22 cellular contexts compared by ENCODE assay signal in genomic region chr6:121653624-121654008, GRCh38.
DNase-seq lines count a peak whose midpoint lies in the region; ATAC-seq and TF ChIP-seq lines count a peak whose summit lies in the region.
"Had no signal": no experiment of that assay in that cellular context is flagged by ENCODE, and none has a peak within 500 bp of the region (broad histone marks: within the 10 kb centered on the region; RNA-seq: fewer than 3 reads in every experiment).

No MANE protein-coding gene starts in this region.

- no peak for TF ChIP-seq POLR2A in vagina (IDR thresholded peaks at IDR 0.05)

- no peak for ATAC-seq in heart right ventricle
- ATAC-seq in left ventricle myocardium superior, result no peak
- ATAC-seq in GM21360 (IDR thresholded peaks at IDR 0.05; ENCODE audit: unreplicated experiment), result no peak
- ATAC-seq: K562 had no signal

- WGBS in heart right ventricle, 2 donors, result 88 to 93% methylated on average over 11 of the region's 11 CpGs

- no peaks in the 10 kb centered on the region for H3K9me3 ChIP-seq in heart right ventricle
- no peaks in the 10 kb centered on the region for H3K9me3 ChIP-seq in vagina
- H3K9me3 ChIP-seq: neutrophil, suprapubic skin had no signal

- H3K4me1 ChIP-seq in heart right ventricle, result peaks cover 0 to 27% (median 4%) of the 10 kb centered on the region in 9 donors
- H3K4me1 ChIP-seq in vagina, result peaks cover 21% of the 10 kb centered on the region

- intact Hi-C loops in heart right ventricle (cut with DNase I), result loop anchor here in 5 of 10 donors (5.0 to 10.0 kb wide), 6 partner anchors 59 to 219 kb away; partner anchors contain the start of gene GJA1 (in 4 of the 5)
- intact Hi-C loops in left ventricle myocardium superior (cut with micrococcal nuclease), result loop anchor here (10.0 kb wide), 1 partner anchor 121 kb away; no protein-coding TSS in a partner anchor
- intact Hi-C loops in vagina (cut with DNase I), result no loop called here

- peak overlapping the region in 8 of 10 donors; percentile 17 to 82 (median 68) for H3K27ac ChIP-seq in heart right ventricle
- H3K27ac ChIP-seq in vagina, result peak overlapping the region; percentile 72
- H3K27ac ChIP-seq: neutrophil, VCaP had no signal

- H3K4me1 Mint-ChIP-seq in chondrocyte (ENCODE audit: low read depth) (peaks cover 19% of the 10 kb centered on the region), osteocyte (ENCODE audit: unreplicated experiment) (peaks cover 27% of the 10 kb centered on the region)
- H3K4me1 Mint-ChIP-seq: immature natural killer cell had no signal

- no peaks in the 10 kb centered on the region for H3K36me3 ChIP-seq in heart right ventricle
- no peaks in the 10 kb centered on the region for H3K36me3 ChIP-seq in vagina
- H3K36me3 ChIP-seq: neutrophil, suprapubic skin had no signal

- H3K4me3 ChIP-seq in heart right ventricle (no peak overlapping the region), vagina (no peak overlapping the region)
- H3K4me3 ChIP-seq: K562, suprapubic skin had no signal

- no peaks in the 10 kb centered on the region for H3K9me3 Mint-ChIP-seq in chondrocyte (ENCODE audit: low read depth)
- H3K9me3 Mint-ChIP-seq in osteocyte (ENCODE audit: unreplicated experiment), result no peaks in the 10 kb centered on the region
- H3K9me3 Mint-ChIP-seq: activated CD4-positive, alpha-beta memory T cell treated with anti-CD3 and anti-CD28 coated beads for 36 hours; activated naive CD4-positive, alpha-beta T cell treated with anti-CD3 and anti-CD28 coated beads for 36 hours had no signal

- H3K4me3 Mint-ChIP-seq in chondrocyte (ENCODE audit: unreplicated experiment), result no peak overlapping the region
- no peak overlapping the region for H3K4me3 Mint-ChIP-seq in osteocyte (ENCODE audit: unreplicated experiment)
- H3K4me3 Mint-ChIP-seq: activated CD4-positive, alpha-beta memory T cell treated with anti-CD3 and anti-CD28 coated beads for 36 hours; activated naive CD4-positive, alpha-beta T cell treated with anti-CD3 and anti-CD28 coated beads for 36 hours; CD4-positive, alpha-beta memory T cell; immature natural killer cell had no signal

- TF ChIP-seq CTCF in heart right ventricle (IDR thresholded peaks at IDR 0.05) (no peak), chondrocyte (IDR thresholded peaks at IDR 0.05) (no peak), osteocyte (IDR thresholded peaks at IDR 0.05) (no peak), vagina (IDR thresholded peaks at IDR 0.05) (no peak)

- H3K27ac Mint-ChIP-seq in chondrocyte (ENCODE audit: unreplicated experiment) (no peak overlapping the region), osteocyte (ENCODE audit: unreplicated experiment) (peak overlapping the region; percentile 23)
- H3K27ac Mint-ChIP-seq: activated CD4-positive, alpha-beta memory T cell treated with anti-CD3 and anti-CD28 coated beads for 36 hours; activated naive CD4-positive, alpha-beta T cell treated with anti-CD3 and anti-CD28 coated beads for 36 hours; CD4-positive, alpha-beta memory T cell; immature natural killer cell had no signal

- DNase-seq in heart right ventricle, result no peak
- DNase-seq in left ventricle myocardium superior, result no peak
- DNase-seq in chondrocyte (ENCODE audit: low spot score), result peak; percentile 68
- no peak for DNase-seq in osteocyte (ENCODE audit: extremely low spot score, unreplicated experiment)
- DNase-seq in vagina (ENCODE audit: extremely low spot score in 2 of 2), result no peak
- no peak for DNase-seq in NCI-H146 treated with DMSO at 0.1 percent for 48 hours (lab: John Stamatoyannopoulos, UW; ENCODE audit: unreplicated experiment)
- DNase-seq in hepatic stellate cell (ENCODE audit: low spot score), result no peak
- DNase-seq: activated CD4-positive, alpha-beta memory T cell treated with anti-CD3 and anti-CD28 coated beads for 36 hours; effector memory CD4-positive, alpha-beta T cell; GOT3; head of caudate nucleus; immature natural killer cell; NCI-H1694; SHP77 treated with DMSO at 0.1 percent for 48 hours; T-helper 1 cell had no signal

- H3K27me3 Mint-ChIP-seq in chondrocyte (ENCODE audit: low read depth), result no peaks in the 10 kb centered on the region
- H3K27me3 Mint-ChIP-seq in osteocyte (ENCODE audit: unreplicated experiment), result no peaks in the 10 kb centered on the region
- H3K27me3 Mint-ChIP-seq: activated CD4-positive, alpha-beta memory T cell treated with anti-CD3 and anti-CD28 coated beads for 36 hours had no signal

- H3K36me3 Mint-ChIP-seq in chondrocyte (ENCODE audit: low read depth) (no peaks in the 10 kb centered on the region), osteocyte (ENCODE audit: unreplicated experiment) (no peaks in the 10 kb centered on the region)
- H3K36me3 Mint-ChIP-seq: activated CD4-positive, alpha-beta memory T cell treated with anti-CD3 and anti-CD28 coated beads for 36 hours; CD4-positive, alpha-beta memory T cell had no signal

- H3K27me3 ChIP-seq in heart right ventricle (no peaks in the 10 kb centered on the region), vagina (no peaks in the 10 kb centered on the region)
- H3K27me3 ChIP-seq: neutrophil, suprapubic skin had no signal
